In genomic region chr10:3808689-3809199, GRCh38 we compare ENCODE assay signal across 10 cellular contexts. TPM values are rescaled to one million over a fixed set of nuclear protein-coding genes. Genes with fewer than 3 reads are reported as not detected.
DNase-seq lines count a peak whose midpoint lies in the region; ATAC-seq and TF ChIP-seq lines count a peak whose summit lies in the region.
"Had no signal": no experiment of that assay in that cellular context is flagged by ENCODE, and none has a peak within 500 bp of the region (broad histone marks: within the 10 kb centered on the region; RNA-seq: fewer than 3 reads in every experiment).

No MANE protein-coding gene starts in this region.

- no peaks in the 10 kb centered on the region for H3K36me3 ChIP-seq in BLaER1 treated with 17β-estradiol and CSF1 and Interleukin-3, amounts not matched to agents 10 nM and 100 nM
- H3K36me3 ChIP-seq in Karpas-422 (ENCODE audit: insufficient read depth, low read length) (no peaks in the 10 kb centered on the region), sigmoid colon (no peaks in the 10 kb centered on the region), aorta (ENCODE audit: control insufficient read depth in 1 of 2, insufficient read depth in 2 of 2, low read length in 1 of 2) (no peaks in the 10 kb centered on the region)

- H3K27me3 Mint-ChIP-seq in nephron progenitor cell (ENCODE audit: low read depth, poor library complexity): no peaks in the 10 kb centered on the region

- no peaks in the 10 kb centered on the region for H3K36me3 Mint-ChIP-seq in nephron progenitor cell (ENCODE audit: low read depth)

- no peak overlapping the region for H2AFZ ChIP-seq in Karpas-422 (ENCODE audit: low read length)

- H3K27me3 ChIP-seq in BLaER1 treated with 17β-estradiol and CSF1 and Interleukin-3, amounts not matched to agents 10 nM and 100 nM: no peaks in the 10 kb centered on the region
- H3K27me3 ChIP-seq in Karpas-422 (ENCODE audit: low read length) (no peaks in the 10 kb centered on the region), sigmoid colon (no peaks in the 10 kb centered on the region), aorta (ENCODE audit: control insufficient read depth in 1 of 2, insufficient read depth in 2 of 2, low read length in 1 of 2) (no peaks in the 10 kb centered on the region)

- WGBS in sigmoid colon, 2 donors: 88 to 94% methylated on average over 6 of the region's 6 CpGs
- 82 to 89% methylated on average over 6 of the region's 6 CpGs for WGBS in aorta, 2 donors

- no peak overlapping the region for H3K4me3 Mint-ChIP-seq in nephron progenitor cell

- DNase-seq in Karpas-422 (no peak), dermis blood vessel endothelial cell (peak; percentile 19), nephron progenitor cell (no peak), sigmoid colon (no peak), aorta (no peak), NCI-H1092 (lab: John Stamatoyannopoulos, UW) (no peak)
- DNase-seq: NCI-H82; stimulated activated CD4-positive, alpha-beta T cell treated with anti-CD3 and anti-CD28 coated beads, Interleukin-15, amount 100 ng/mL, for 24 hours had no signal

- H3K27ac Mint-ChIP-seq in nephron progenitor cell: peak overlapping the region; percentile 26

- peak overlapping the region in 7 of 11 experiments; percentile 79 to 92 (median 88); a peak in 4 of 22 replicates for H3K4me2 ChIP-seq in BLaER1 treated with 17β-estradiol and CSF1 and Interleukin-3, amounts not matched to agents 10 nM and 100 nM
- peak overlapping the region; percentile 25 for H3K4me2 ChIP-seq in Karpas-422 (ENCODE audit: low read depth, low read length, poor library complexity, severe bottlenecking)

- H3K4me1 Mint-ChIP-seq in nephron progenitor cell: peaks cover 82% of the 10 kb centered on the region

- H3K4me1 ChIP-seq in BLaER1 treated with 17β-estradiol and CSF1 and Interleukin-3, amounts not matched to agents 10 nM and 100 nM: peaks cover 79 to 91% (median 87%) of the 10 kb centered on the region in 10 experiments
- H3K4me1 ChIP-seq in Karpas-422 (ENCODE audit: low read length): peaks cover 74% of the 10 kb centered on the region
- peaks cover 0 to 46% (median 27%) of the 10 kb centered on the region in 4 donors for H3K4me1 ChIP-seq in sigmoid colon
- peaks cover 4% of the 10 kb centered on the region in 2 donors for H3K4me1 ChIP-seq in aorta (ENCODE audit: control insufficient read depth in 1 of 2, insufficient read depth in 2 of 2, low read length in 2 of 2)

- TF ChIP-seq EP300 in sigmoid colon (IDR thresholded peaks at IDR 0.05): no peak

- no peaks in the 10 kb centered on the region for H4K20me1 ChIP-seq in BLaER1 treated with 17β-estradiol and CSF1 and Interleukin-3, amounts not matched to agents 10 nM and 100 nM
- no peaks in the 10 kb centered on the region for H4K20me1 ChIP-seq in Karpas-422 (ENCODE audit: insufficient read depth, low read depth, low read length)

- TF ChIP-seq POLR2A in sigmoid colon (IDR thresholded peaks at IDR 0.05): no peak

- no peaks in the 10 kb centered on the region for H3K79me2 ChIP-seq in Karpas-422 (ENCODE audit: low read length)

- H3K27ac ChIP-seq in BLaER1 treated with 17β-estradiol and CSF1 and Interleukin-3, amounts not matched to agents 10 nM and 100 nM: peak overlapping the region in 5 of 11 experiments; percentile 70 to 98 (median 73); a peak in 5 of 22 replicates
- no peak overlapping the region for H3K27ac ChIP-seq in Karpas-422 (ENCODE audit: low read length)
- H3K27ac ChIP-seq in sigmoid colon: peak overlapping the region in 2 of 4 donors; percentile 75 to 78
- peak overlapping the region in 1 of 2 donors; percentile 47 for H3K27ac ChIP-seq in aorta (ENCODE audit: low read depth in 1 of 2, low read length in 2 of 2)

- H3K9ac ChIP-seq in BLaER1 treated with 17β-estradiol and CSF1 and Interleukin-3, amounts not matched to agents 10 nM and 100 nM: no peak overlapping the region
- H3K9ac ChIP-seq in Karpas-422 (ENCODE audit: low read length): no peak overlapping the region

- TF ChIP-seq CTCF in nephron progenitor cell (IDR thresholded peaks at IDR 0.05) (no peak), sigmoid colon (IDR thresholded peaks at IDR 0.05) (no peak)

- H3K9me3 ChIP-seq in BLaER1 treated with 17β-estradiol and CSF1 and Interleukin-3, amounts not matched to agents 10 nM and 100 nM (replicated peaks in 1 of 11): no peaks in the 10 kb centered on the region
- H3K9me3 ChIP-seq in Karpas-422 (ENCODE audit: low read length) (no peaks in the 10 kb centered on the region), sigmoid colon (no peaks in the 10 kb centered on the region), aorta (ENCODE audit: control insufficient read depth, low read length) (no peaks in the 10 kb centered on the region)

- intact Hi-C loops in sigmoid colon (cut with DNase I) (no loop called here), aorta (cut with DNase I) (no loop called here)

- no peak overlapping the region for H3K4me3 ChIP-seq in BLaER1 treated with 17β-estradiol and CSF1 and Interleukin-3, amounts not matched to agents 10 nM and 100 nM
- H3K4me3 ChIP-seq in Karpas-422 (ENCODE audit: low read length) (peak overlapping the region; percentile 27; the same call in 1 of the 2 replicates), sigmoid colon (no peak overlapping the region), aorta (ENCODE audit: low read length in 2 of 2) (no peak overlapping the region)

- no peaks in the 10 kb centered on the region for H3K9me2 ChIP-seq in Karpas-422 (replicated peaks; ENCODE audit: insufficient read depth, low read length)

- no peak for ATAC-seq in aorta (ENCODE audit: low FRiP score)
- ATAC-seq in GM21515 (IDR thresholded peaks at IDR 0.05; ENCODE audit: unreplicated experiment): no peak

- H3K9me3 Mint-ChIP-seq in nephron progenitor cell: no peaks in the 10 kb centered on the region

RNA-seq across cellular contexts. Expression of gene KLF6, which starts 23.7 kb away (rescaled TPM):
- 3.9 and 5.9 TPM in 2 replicates for total RNA-seq in Karpas-422 (2014; rRNA removed; shearing (Covaris generic); ENCODE audit: low replicate concordance)
- total RNA-seq in dermis blood vessel endothelial cell (101 and 205 TPM in 2 replicates), sigmoid colon (100 to 1,000 TPM in 2 of 4 donors, 10 to 100 TPM in 2; 50.3 to 116 (median 85.8) TPM), aorta (100 to 1,000 TPM; 171 to 384 TPM)
- polyA plus RNA-seq in sigmoid colon (100 to 1,000 TPM in 1 of 3 donors, 10 to 100 TPM in 2; 73.3 to 137 (median 91.6) TPM), aorta (100 to 1,000 TPM in 1 of 2 donors, 10 to 100 TPM in 1; 44.2 to 160 TPM)
